8 cellular contexts compared by ENCODE assay signal in the genomic region with DNA sequence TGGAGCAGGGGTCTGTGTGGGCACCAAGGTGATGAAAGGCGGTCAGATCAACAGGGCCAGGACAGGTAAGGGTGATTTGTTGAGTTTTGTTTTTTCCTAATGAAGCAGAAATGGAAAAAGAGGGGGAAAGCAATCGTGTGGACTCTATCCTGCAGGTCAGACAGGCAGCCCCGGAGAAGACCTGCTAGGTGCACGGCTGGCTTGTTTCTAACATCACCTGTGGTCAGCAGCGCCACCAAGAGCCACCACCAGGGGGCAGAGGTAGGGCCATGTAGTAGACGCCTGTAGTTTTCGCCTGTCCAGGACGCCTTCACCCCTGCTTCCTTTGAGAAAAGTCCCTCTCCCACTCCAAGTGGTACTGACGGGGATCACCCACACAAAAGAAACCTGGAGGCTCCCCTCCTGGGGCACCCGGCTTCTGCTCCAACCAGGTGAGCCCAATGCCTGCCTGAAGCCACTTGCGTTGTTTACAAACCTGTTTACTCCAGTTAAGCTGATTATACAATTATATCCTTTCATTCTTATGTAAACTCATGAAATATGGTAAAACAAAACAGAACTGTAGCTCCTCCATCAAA. TPM values are rescaled to one million over a fixed set of nuclear protein-coding genes. Genes with fewer than 3 reads are reported as not detected.
DNase-seq lines count a peak whose midpoint lies in the region; ATAC-seq, FAIRE-seq and TF ChIP-seq lines count a peak whose summit lies in the region.

No MANE protein-coding gene starts in this region.

- no peak for TF ChIP-seq POLR2A in stomach (IDR thresholded peaks at IDR 0.05)

- H3K4me3 ChIP-seq in fibroblast of pulmonary artery (replicated peaks; ENCODE audit: low read depth, low read length) (no peak overlapping the region), neuron (ENCODE audit: low read length) (no peak overlapping the region), stomach (peak overlapping the region in 1 of 4 donors; percentile 9)

- peak; percentile 71 for ATAC-seq in activated T-helper 17 cell treated with anti-CD3 and anti-CD28 coated beads, Interleukin-2, amount 50 U/mL, for 72 hours (replicated peaks)
- no peak for ATAC-seq in HG03095 (IDR thresholded peaks at IDR 0.05; ENCODE audit: unreplicated experiment)

- H3K27me3 ChIP-seq in neuron (ENCODE audit: insufficient read depth, low read length) = no peaks in the 10 kb centered on the region
- peaks cover 0 to 7% (median 0%) of the 10 kb centered on the region in 3 donors for H3K27me3 ChIP-seq in stomach

- in situ Hi-C loops in G401 (cut with HindIII; ENCODE audit: low sequenced_read_pairs) = no loop called here

- DNase-seq in G401 (ENCODE audit: low spot score) (peak; percentile 93), KG1 (lab: John Stamatoyannopoulos, UW) (peak; percentile 58), RCC 7860 (ENCODE audit: low spot score) (peak; percentile 67), fibroblast of pulmonary artery (ENCODE audit: low read depth) (peak; percentile 84), stomach (peak; percentile 96)

- 13 to 19% (median 16%) methylated on average over 8 to 11 of the region's 11 CpGs for WGBS in stomach, 5 donors

- intact Hi-C loops in stomach (cut with DNase I; ENCODE audit: low total_unique reads) = no loop called here

- H3K9me3 ChIP-seq in neuron (ENCODE audit: low read length) (no peaks in the 10 kb centered on the region), stomach (peaks cover 0 to 9% (median 0%) of the 10 kb centered on the region in 4 donors)

- peaks cover 18% of the 10 kb centered on the region for H3K4me1 Mint-ChIP-seq in activated T-helper 17 cell treated with anti-CD3 and anti-CD28 coated beads, Interleukin-2, amount 50 U/mL, for 72 hours

- H3K27me3 Mint-ChIP-seq in activated T-helper 17 cell treated with anti-CD3 and anti-CD28 coated beads, Interleukin-2, amount 50 U/mL, for 72 hours = no peaks in the 10 kb centered on the region

- no peak overlapping the region for H3K27ac Mint-ChIP-seq in activated T-helper 17 cell treated with anti-CD3 and anti-CD28 coated beads, Interleukin-2, amount 50 U/mL, for 72 hours

- peak overlapping the region in 1 of 5 donors; percentile 32 for H3K27ac ChIP-seq in stomach

- FAIRE-seq in RCC 7860 (lab: Jason Lieb, UNC) = no peak

- no peaks in the 10 kb centered on the region for H3K9me3 Mint-ChIP-seq in activated T-helper 17 cell treated with anti-CD3 and anti-CD28 coated beads, Interleukin-2, amount 50 U/mL, for 72 hours

- peak overlapping the region; percentile 47 for H3K4me3 Mint-ChIP-seq in activated T-helper 17 cell treated with anti-CD3 and anti-CD28 coated beads, Interleukin-2, amount 50 U/mL, for 72 hours

- TF ChIP-seq CTCF in fibroblast of pulmonary artery (IDR thresholded peaks at IDR 0.05; ENCODE audit: low read length, missing control alignments) (peak; percentile 94), stomach (IDR thresholded peaks at IDR 0.05) (peak in 6 of 7 experiments; percentile 45 to 94 (median 92))

- peaks cover 12% of the 10 kb centered on the region for H3K4me1 ChIP-seq in neuron (ENCODE audit: insufficient read depth, low read length)
- H3K4me1 ChIP-seq in stomach = peaks cover 31 to 48% (median 38%) of the 10 kb centered on the region in 4 donors

- H3K36me3 ChIP-seq in neuron (ENCODE audit: insufficient read depth, low read length) (peaks cover 4% of the 10 kb centered on the region), stomach (peaks cover 13 to 18% (median 17%) of the 10 kb centered on the region in 4 donors)

- TF ChIP-seq EP300 in stomach (IDR thresholded peaks at IDR 0.05) = no peak

- peak overlapping the region; percentile 68 for H2AFZ ChIP-seq in neuron (ENCODE audit: low read depth, low read length)

- H3K36me3 Mint-ChIP-seq in activated T-helper 17 cell treated with anti-CD3 and anti-CD28 coated beads, Interleukin-2, amount 50 U/mL, for 72 hours (ENCODE audit: low read depth) = peaks cover 32% of the 10 kb centered on the region

RNA-seq across cellular contexts. Expression of a gene that starts 54.2 kb away (rescaled TPM):
- total RNA-seq in G401 (2014; rRNA removed; shearing (Covaris generic)) = 48.1 and 58.3 TPM in 2 replicates
- 10 to 100 TPM; 89.3 to 98.4 TPM for total RNA-seq in activated T-helper 17 cell treated with anti-CD3 and anti-CD28 coated beads, Interleukin-2, amount 50 U/mL, for 72 hours
- 100 to 1,000 TPM in 1 of 5 donors, 10 to 100 TPM in 3, 1 to 10 TPM in 1; 3.2 to 106 (median 60.1) TPM for total RNA-seq in stomach
- polyA plus RNA-seq in stomach = 10 to 100 TPM; 17.0 to 39.5 (median 30.2) TPM
